1 cellular context compared by ENCODE assay signal in genomic region chr17:59669411-59669810, GRCh38.
TF ChIP-seq lines count a peak whose summit lies in the region.

No MANE protein-coding gene starts in this region.

TF ChIP-seq in HEK293, 187 proteins besides CTCF, POLR2A, EP300 and RAD21 (continued from another document):
- TF ChIP-seq ZBTB11 (tag by site-specific recombination; conservative IDR thresholded peaks at IDR 0.05; ENCODE audit: low read depth) (no peak), ZNF10 (tag by site-specific recombination; IDR thresholded peaks at IDR 0.05) (no peak), OVOL3 (tag by site-specific recombination; IDR thresholded peaks at IDR 0.05) (peak; percentile 71; the same call in 1 of the 2 replicates), ZBTB49 (tag by site-specific recombination; IDR thresholded peaks at IDR 0.05; ENCODE audit: low read depth) (no peak), INSM2 (tag by site-specific recombination; IDR thresholded peaks at IDR 0.05) (no peak), ZNF585B (tag by site-specific recombination; IDR thresholded peaks at IDR 0.05) (no peak), PRDM6 (tag by site-specific recombination; IDR thresholded peaks at IDR 0.05) (peak; percentile 91), TRIM28 (IDR thresholded peaks at IDR 0.05; ENCODE audit: borderline replicate concordance, low read length) (no peak)
